8 cellular contexts compared by ENCODE assay signal in the genomic region with DNA sequence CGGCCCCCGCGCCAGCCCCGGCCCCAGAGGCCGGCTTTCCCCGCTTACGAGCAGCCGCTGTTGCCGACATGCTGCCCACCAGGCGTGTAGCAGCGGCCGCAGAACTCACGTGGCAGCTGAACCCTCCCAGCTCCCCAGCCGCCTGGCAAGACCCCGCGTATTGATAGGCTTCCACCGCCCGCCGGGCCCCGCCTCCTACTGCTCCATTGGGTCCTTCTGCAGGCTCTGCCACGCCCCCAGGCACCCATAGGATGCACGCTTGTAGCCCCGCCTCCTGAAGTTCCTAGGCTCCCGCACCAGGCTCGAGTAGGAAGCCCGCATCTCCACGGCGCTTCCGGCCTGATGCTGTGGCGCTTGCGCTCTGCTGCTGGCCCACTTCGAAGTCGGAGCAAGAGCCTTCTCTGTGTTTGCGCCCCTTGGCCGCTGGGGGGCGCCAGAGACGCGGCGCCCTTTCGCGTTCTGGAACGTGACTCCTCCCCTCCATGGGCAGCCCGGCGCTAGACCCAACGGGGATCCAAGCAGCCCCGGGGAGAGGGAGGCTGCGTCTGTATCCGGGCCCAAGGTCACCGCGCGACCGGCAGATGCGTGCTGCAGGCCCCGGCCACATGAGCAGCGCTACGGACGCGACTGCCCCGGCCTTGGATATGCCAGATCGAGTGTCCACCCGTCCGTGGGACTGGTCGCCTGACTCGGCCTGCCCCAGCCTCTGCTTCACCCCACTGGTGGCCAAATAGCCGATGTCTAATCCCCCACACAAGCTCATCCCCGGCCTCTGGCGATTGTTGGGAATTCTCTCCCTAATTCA. TPM values are rescaled to one million over a fixed set of nuclear protein-coding genes. Genes with fewer than 3 reads are reported as not detected.
DNase-seq lines count a peak whose midpoint lies in the region; ATAC-seq and TF ChIP-seq lines count a peak whose summit lies in the region.

A gene (plus strand): TSS at position 566 of the 805 bp plus-strand sequence. CDS start 993 bp downstream, outside the sequence.
A gene with protein sequence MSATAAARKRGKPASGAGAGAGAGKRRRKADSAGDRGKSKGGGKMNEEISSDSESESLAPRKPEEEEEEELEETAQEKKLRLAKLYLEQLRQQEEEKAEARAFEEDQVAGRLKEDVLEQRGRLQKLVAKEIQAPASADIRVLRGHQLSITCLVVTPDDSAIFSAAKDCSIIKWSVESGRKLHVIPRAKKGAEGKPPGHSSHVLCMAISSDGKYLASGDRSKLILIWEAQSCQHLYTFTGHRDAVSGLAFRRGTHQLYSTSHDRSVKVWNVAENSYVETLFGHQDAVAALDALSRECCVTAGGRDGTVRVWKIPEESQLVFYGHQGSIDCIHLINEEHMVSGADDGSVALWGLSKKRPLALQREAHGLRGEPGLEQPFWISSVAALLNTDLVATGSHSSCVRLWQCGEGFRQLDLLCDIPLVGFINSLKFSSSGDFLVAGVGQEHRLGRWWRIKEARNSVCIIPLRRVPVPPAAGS (minus strand): TSS at position 107 of the 805 bp plus-strand sequence. CDS start 37 bp downstream, at position 70.

- no peaks in the 10 kb centered on the region for H3K27me3 ChIP-seq in CD4-positive, alpha-beta T cell (ENCODE audit: control insufficient read depth, insufficient read depth, low read length)
- no peaks in the 10 kb centered on the region for H3K27me3 ChIP-seq in duodenal mucosa (ENCODE audit: control insufficient read depth in 1 of 2, insufficient read depth in 2 of 2, low read length in 2 of 2)

- H3K4me3 Mint-ChIP-seq in CD4-positive, alpha-beta T cell, result peak within 1 kb of the TSS; percentile 95
- peak within 1 kb of the TSS; percentile 83 for H3K4me3 Mint-ChIP-seq in activated CD4-positive, alpha-beta memory T cell treated with anti-CD3 and anti-CD28 coated beads, Interleukin-2, amount 10 ng/mL, durations not matched to agents 7 days and 5 days

- no peaks in the 10 kb centered on the region for H3K27me3 Mint-ChIP-seq in CD4-positive, alpha-beta T cell
- no peaks in the 10 kb centered on the region for H3K27me3 Mint-ChIP-seq in activated CD4-positive, alpha-beta memory T cell treated with anti-CD3 and anti-CD28 coated beads, Interleukin-2, amount 10 ng/mL, durations not matched to agents 7 days and 5 days

- H3K4me3 ChIP-seq in duodenal mucosa (ENCODE audit: low read depth in 1 of 2, low read length in 2 of 2) (peak within 1 kb of the TSS; percentile 81 to 85), lower leg skin (ENCODE audit: low read depth, poor library complexity, severe bottlenecking) (peak within 1 kb of the TSS; percentile 59)

- peak within 1 kb of the TSS; percentile 39 for H3K27ac ChIP-seq in CD4-positive, alpha-beta T cell (ENCODE audit: low read depth, low read length)
- H3K27ac ChIP-seq in duodenal mucosa (ENCODE audit: low read depth, low read length), result peak within 1 kb of the TSS; percentile 95

- H3K4me1 ChIP-seq in duodenal mucosa (ENCODE audit: control insufficient read depth in 1 of 2, insufficient read depth in 2 of 2, low read length in 2 of 2), result peaks cover 20 to 31% of the 10 kb centered on the region in 2 donors

- H3K27ac Mint-ChIP-seq in CD4-positive, alpha-beta T cell, result peak within 1 kb of the TSS; percentile 81
- H3K27ac Mint-ChIP-seq in activated CD4-positive, alpha-beta memory T cell treated with anti-CD3 and anti-CD28 coated beads, Interleukin-2, amount 10 ng/mL, durations not matched to agents 7 days and 5 days, result peak within 1 kb of the TSS; percentile 84

- peaks cover 17 to 38% of the 10 kb centered on the region in 2 donors for H3K36me3 ChIP-seq in duodenal mucosa (ENCODE audit: control insufficient read depth in 1 of 2, insufficient read depth in 2 of 2, low read length in 2 of 2)

- CTCF ChIA-PET in CD4-positive, alpha-beta T cell (lab: Charles Lee), result interaction anchor here (0.6 to 2.5 kb wide), 9 partner anchors 15 to 1462 kb away, joined by 3 to 18 read pairs (median 6); a partner anchor contains a TSS
- CTCF ChIA-PET in activated CD4-positive, alpha-beta memory T cell treated with anti-CD3 and anti-CD28 coated beads, Interleukin-2, amount 10 ng/mL, durations not matched to agents 7 days and 5 days (lab: Charles Lee), result interaction anchor here (0.6 to 3.5 kb wide), 35 partner anchors 7 to 442 kb away, joined by 3 to 52 read pairs (median 3); a partner anchor contains a TSS

- H3K4me1 Mint-ChIP-seq in CD4-positive, alpha-beta T cell (ENCODE audit: low read depth), result peaks cover 36% of the 10 kb centered on the region
- peaks cover 33% of the 10 kb centered on the region for H3K4me1 Mint-ChIP-seq in activated CD4-positive, alpha-beta memory T cell treated with anti-CD3 and anti-CD28 coated beads, Interleukin-2, amount 10 ng/mL, durations not matched to agents 7 days and 5 days

- peak within 1 kb of the TSS; percentile 96 to 98 for H3K9ac ChIP-seq in duodenal mucosa (ENCODE audit: low read depth in 1 of 2, low read length in 2 of 2)

- peak; percentile 97 to 100 (median 99) for DNase-seq in CD4-positive, alpha-beta T cell
- DNase-seq in NCI-H82 treated with DMSO at 0.1 percent for 48 hours (lab: John Stamatoyannopoulos, UW; ENCODE audit: unreplicated experiment) (peak; percentile 96), lower leg skin (ENCODE audit: low spot score in 2 of 2) (peak; percentile 100)
- peak; percentile 100 for DNase-seq in activated CD4-positive, alpha-beta memory T cell treated with anti-CD3 and anti-CD28 coated beads, Interleukin-2, amount 10 ng/mL, durations not matched to agents 7 days and 5 days
- DNase-seq in stimulated activated CD4-positive, alpha-beta T cell treated with anti-CD3 and anti-CD28 coated beads, TNF-alpha, amount 100 ng/mL, for 1 hour (ENCODE audit: low read depth in 3 of 3, low spot score in 1 of 3), result peak; percentile 97 to 99 (median 98)

- peak; percentile 95 for TF ChIP-seq CTCF in CD4-positive, alpha-beta T cell (IDR thresholded peaks at IDR 0.05)
- TF ChIP-seq CTCF in lower leg skin (IDR thresholded peaks at IDR 0.05), result peak in 2 of 3 donors; percentile 87 to 96

- H3K9me3 ChIP-seq in CD4-positive, alpha-beta T cell (ENCODE audit: control insufficient read depth, low read length), result no peaks in the 10 kb centered on the region
- H3K9me3 ChIP-seq in duodenal mucosa (ENCODE audit: control insufficient read depth in 1 of 2, low read length in 2 of 2), result no peaks in the 10 kb centered on the region

- no peak for TF ChIP-seq POLR2A in lower leg skin (IDR thresholded peaks at IDR 0.05)

- 0% methylated on average over 12 to 22 of the region's 67 CpGs for WGBS in lower leg skin, 2 donors

- no peaks in the 10 kb centered on the region for H3K9me3 Mint-ChIP-seq in CD4-positive, alpha-beta T cell
- no peaks in the 10 kb centered on the region for H3K9me3 Mint-ChIP-seq in activated CD4-positive, alpha-beta memory T cell treated with anti-CD3 and anti-CD28 coated beads, Interleukin-2, amount 10 ng/mL, durations not matched to agents 7 days and 5 days

- peak; percentile 92 for ATAC-seq in CD4-positive, alpha-beta T cell (ENCODE audit: poor library complexity)
- ATAC-seq in GM19397 (IDR thresholded peaks at IDR 0.05; ENCODE audit: unreplicated experiment), result peak; percentile 85
- peak; percentile 67 for ATAC-seq in HG03575 (IDR thresholded peaks at IDR 0.05; ENCODE audit: extremely low read depth, insufficient number of reproducible peaks, low FRiP score, unreplicated experiment)

- H3K36me3 Mint-ChIP-seq in CD4-positive, alpha-beta T cell (ENCODE audit: low read depth), result peaks cover 40% of the 10 kb centered on the region
- H3K36me3 Mint-ChIP-seq in activated CD4-positive, alpha-beta memory T cell treated with anti-CD3 and anti-CD28 coated beads, Interleukin-2, amount 10 ng/mL, durations not matched to agents 7 days and 5 days (ENCODE audit: low read depth), result peaks cover 7% of the 10 kb centered on the region

- intact Hi-C loops in CD4-positive, alpha-beta T cell (cut with DNase I, micrococcal nuclease), result loop anchor here (1.0 to 10.0 kb wide), 9 partner anchors 32 to 557 kb away; a partner anchor contains a TSS
- intact Hi-C loops in lower leg skin (cut with DNase I; ENCODE audit: low total_unique reads), result loop anchor here (5.0 kb wide), 1 partner anchor 200 kb away; no protein-coding TSS in a partner anchor

- POLR2A ChIA-PET in CD4-positive, alpha-beta T cell (lab: Charles Lee), result interaction anchor here (0.6 to 3.4 kb wide), 14 partner anchors 25 to 116 kb away, joined by 3 to 35 read pairs (median 4); a partner anchor contains a TSS
- POLR2A ChIA-PET in activated CD4-positive, alpha-beta memory T cell treated with anti-CD3 and anti-CD28 coated beads, Interleukin-2, amount 10 ng/mL, durations not matched to agents 7 days and 5 days (lab: Charles Lee), result interaction anchor here (0.7 to 4.2 kb wide), 17 partner anchors 9 to 336 kb away, joined by 3 to 37 read pairs (median 3); a partner anchor contains a TSS

RNA-seq across cellular contexts. Expression of the first gene that starts in this region (rescaled TPM):
- total RNA-seq in CD4-positive, alpha-beta T cell, result 1 to 10 TPM; 5.8 to 6.4 TPM
- 10 to 100 TPM; 13.2 to 13.9 TPM for total RNA-seq in activated CD4-positive, alpha-beta memory T cell treated with anti-CD3 and anti-CD28 coated beads, Interleukin-2, amount 10 ng/mL, durations not matched to agents 7 days and 5 days
- total RNA-seq in lower leg skin, result 10 to 100 TPM in 2 of 4 donors, 1 to 10 TPM in 2; 6.0 to 16.2 (median 9.0) TPM

RNA-seq across cellular contexts. Expression of the second gene that starts in this region (rescaled TPM):
- total RNA-seq in CD4-positive, alpha-beta T cell, result 1 to 10 TPM; 6.4 to 7.6 TPM
- 10 to 100 TPM; 16.8 to 17.5 TPM for total RNA-seq in activated CD4-positive, alpha-beta memory T cell treated with anti-CD3 and anti-CD28 coated beads, Interleukin-2, amount 10 ng/mL, durations not matched to agents 7 days and 5 days
- 10 to 100 TPM; 10.0 to 16.9 (median 14.0) TPM for total RNA-seq in lower leg skin

Comparison
In these comparisons a context has a peak if more than half of its experiments do, and no peak if none do; other contexts are left out.
1. Peak in every context shown above with its lines: DNase-seq, ATAC-seq, H3K4me3 ChIP-seq and H3K27ac ChIP-seq.